7 cellular contexts compared by ENCODE assay signal in genomic region chr13:21074601-21075302, GRCh38. TPM values are rescaled to one million over a fixed set of nuclear protein-coding genes. Genes with fewer than 3 reads are reported as not detected.
A peak's percentile ranks its signal among the peaks of the same experiment; 100 is the strongest.
DNase-seq lines count a peak whose midpoint lies in the region; ATAC-seq and TF ChIP-seq lines count a peak whose summit lies in the region.

No MANE protein-coding gene starts in this region.

- POLR2A ChIA-PET in IMR-90 (lab: Charles Lee; ENCODE audit: unreplicated experiment), result no interaction called here
- POLR2A ChIA-PET in PC-9 (lab: Charles Lee; ENCODE audit: unreplicated experiment), result no interaction called here

- no peak overlapping the region; the same call in 1 of the 2 replicates for H3K56ac ChIP-seq in IMR-90 (ENCODE audit: extremely low read depth, insufficient read depth, low read length)

- TF ChIP-seq RAD21 in IMR-90 (IDR thresholded peaks at IDR 0.05; ENCODE audit: low read length), result no peak

- peak overlapping the region; percentile 88 for H4K91ac ChIP-seq in IMR-90 (ENCODE audit: insufficient read depth, low read depth, low read length)

- no peak for TF ChIP-seq POLR2A in IMR-90 (IDR thresholded peaks at IDR 0.05; ENCODE audit: low read depth, low read length)

- no peak overlapping the region for H2BK5ac ChIP-seq in IMR-90 (ENCODE audit: low read depth, low read length, poor library complexity, severe bottlenecking)

- CTCF ChIA-PET in IMR-90 (lab: Yijun Ruan, JAX), result no interaction called here
- CTCF ChIA-PET in PC-9 (lab: Charles Lee), result interaction anchor here (0.7 kb wide), 1 partner anchor 756 kb away, joined by 4 read pairs; no protein-coding TSS in a partner anchor

- H3K23ac ChIP-seq in IMR-90 (ENCODE audit: low read depth, low read length), result peak overlapping the region; percentile 94

- H3K4ac ChIP-seq in IMR-90 (ENCODE audit: low read depth, low read length), result peak overlapping the region; percentile 82

- peak overlapping the region; percentile 37 for H2AK9ac ChIP-seq in IMR-90 (replicated peaks; ENCODE audit: low read depth, low read length, poor library complexity)

- H3K9me3 ChIP-seq in IMR-90 (ENCODE audit: control insufficient read depth, insufficient read depth, low read length) (no peaks in the 10 kb centered on the region), stomach smooth muscle (ENCODE audit: control insufficient read depth in 2 of 2, low read length in 2 of 2) (no peaks in the 10 kb centered on the region), PC-9 (ENCODE audit: insufficient read depth, low read depth) (no peaks in the 10 kb centered on the region)

- H2BK20ac ChIP-seq in IMR-90 (ENCODE audit: low read depth, low read length), result peak overlapping the region; percentile 85

- peak overlapping the region; percentile 80; the same call in 1 of the 2 replicates for H2AK5ac ChIP-seq in IMR-90 (ENCODE audit: low read depth, low read length)

- H3K18ac ChIP-seq in IMR-90 (ENCODE audit: low read depth, low read length), result peak overlapping the region; percentile 49; the same call in 1 of the 2 replicates

- no TSS peak for BruUV-seq in IMR-90 (replicated peaks; lab: Mats Ljungman, UMichigan)
- no TSS peak for BruUV-seq in PC-9 (replicated peaks; lab: Mats Ljungman, UMichigan)

- H4K8ac ChIP-seq in IMR-90 (ENCODE audit: low read depth in 2 of 2, low read length in 2 of 2), result peak overlapping the region; percentile 79 to 83

- H2BK120ac ChIP-seq in IMR-90 (ENCODE audit: low read depth, low read length), result peak overlapping the region; percentile 94

- H3K79me2 ChIP-seq in PC-9 (ENCODE audit: low read depth), result no peaks in the 10 kb centered on the region

- peak overlapping the region; percentile 47 for H4K5ac ChIP-seq in IMR-90 (ENCODE audit: low read depth, low read length)

- H3K27me3 ChIP-seq in IMR-90 (ENCODE audit: control insufficient read depth, insufficient read depth, low read length), result no peaks in the 10 kb centered on the region
- H3K27me3 ChIP-seq in stomach smooth muscle (ENCODE audit: control insufficient read depth in 1 of 2, insufficient read depth in 2 of 2, low read length in 2 of 2), result no peaks in the 10 kb centered on the region
- no peaks in the 10 kb centered on the region for H3K27me3 ChIP-seq in PC-9 (ENCODE audit: insufficient read depth, low read depth)

- peaks cover 11% of the 10 kb centered on the region; the same call in 1 of the 2 replicates for H3K9me1 ChIP-seq in IMR-90 (ENCODE audit: insufficient read depth, low read length)

- peaks cover 0 to 8% of the 10 kb centered on the region in 2 experiments; a peak in 1 of 4 replicates for H3K79me1 ChIP-seq in IMR-90 (ENCODE audit: low read depth in 1 of 2, low read length in 2 of 2)

- no peaks in the 10 kb centered on the region for H3K9me2 ChIP-seq in PC-9 (ENCODE audit: insufficient read depth)

- peaks cover 19% of the 10 kb centered on the region for H3K4me1 ChIP-seq in IMR-90 (ENCODE audit: control insufficient read depth, insufficient read depth, low read length)
- H3K4me1 ChIP-seq in stomach smooth muscle (ENCODE audit: control insufficient read depth, insufficient read depth, low read length), result no peaks in the 10 kb centered on the region
- H3K4me1 ChIP-seq in PC-9 (replicated peaks; ENCODE audit: insufficient read depth), result peaks cover 33% of the 10 kb centered on the region

- WGBS in IMR-90 (ENCODE audit: extremely low coverage in 2 of 2, insufficient read length in 1 of 2), 2 experiments, result 51% methylated on average over 2 of the region's 15 CpGs; no CpG with 5 or more reads in 1 of the 2 experiments

- H3K36me3 ChIP-seq in IMR-90 (ENCODE audit: control insufficient read depth, insufficient read depth, low read length) (no peaks in the 10 kb centered on the region), stomach smooth muscle (ENCODE audit: control insufficient read depth in 2 of 2, insufficient read depth in 2 of 2, low read length in 2 of 2) (no peaks in the 10 kb centered on the region), PC-9 (ENCODE audit: low read depth) (no peaks in the 10 kb centered on the region)

- H3K4me3 ChIP-seq in IMR-90 (ENCODE audit: insufficient read depth, low read depth, low read length), result no peak overlapping the region
- peak overlapping the region; percentile 47 to 74 for H3K4me3 ChIP-seq in stomach smooth muscle (ENCODE audit: low read length in 2 of 2)
- no peak overlapping the region for H3K4me3 ChIP-seq in PC-9

- H4K20me1 ChIP-seq in IMR-90 (ENCODE audit: insufficient read depth, low read length) (no peaks in the 10 kb centered on the region), PC-9 (ENCODE audit: insufficient read depth) (no peaks in the 10 kb centered on the region)

- in situ Hi-C loops in IMR-90 (cut with MboI; ENCODE audit: low sequenced_read_pairs), result loop anchor here (10.0 kb wide), 1 partner anchor 60 kb away; no protein-coding TSS in a partner anchor

- H3K27ac ChIP-seq in IMR-90 (ENCODE audit: insufficient read depth, low read length), result no peak overlapping the region
- peak overlapping the region; percentile 24 for H3K27ac ChIP-seq in stomach smooth muscle (ENCODE audit: low read length)
- H3K27ac ChIP-seq in PC-9, result no peak overlapping the region

- peak overlapping the region; percentile 100 for H2BK15ac ChIP-seq in IMR-90 (ENCODE audit: low read depth, low read length)

- peak overlapping the region; percentile 83 for H2AFZ ChIP-seq in IMR-90 (replicated peaks; ENCODE audit: low read length, poor library complexity)
- H2AFZ ChIP-seq in PC-9, result no peak overlapping the region

- peak overlapping the region; percentile 98 for H3K14ac ChIP-seq in IMR-90 (replicated peaks; ENCODE audit: low read depth, low read length)

- intact Hi-C loops in IMR-90 (cut with micrococcal nuclease), result no loop called here
- intact Hi-C loops in PC-9 (cut with micrococcal nuclease; ENCODE audit: unreplicated experiment), result no loop called here

- H3K4me2 ChIP-seq in IMR-90 (ENCODE audit: low read depth, low read length) (peak overlapping the region; percentile 58; the same call in 1 of the 2 replicates), PC-9 (no peak overlapping the region)

- dilution Hi-C loops in IMR-90 (cut with HindIII; ENCODE audit: low sequenced_read_pairs, unreplicated experiment), result no loop called here

- peaks cover 31% of the 10 kb centered on the region for H3F3A ChIP-seq in PC-9 (ENCODE audit: insufficient read depth, low read depth)

- no peak for ATAC-seq in IMR-90 (ENCODE audit: low read depth)
- ATAC-seq in left lobe of liver, result peak; percentile 44

- no peak for TF ChIP-seq CTCF in IMR-90 (conservative IDR thresholded peaks at IDR 0.05; ENCODE audit: low read depth, low read length)
- no peak for TF ChIP-seq CTCF in PC-9 (conservative IDR thresholded peaks at IDR 0.05)

- H3K9ac ChIP-seq in IMR-90 (ENCODE audit: low read depth, low read length) (no peak overlapping the region; the same call in 1 of the 2 replicates), stomach smooth muscle (ENCODE audit: low read length in 2 of 2) (peak overlapping the region; percentile 5 to 63)

- DNase-seq in IMR-90, result no peak
- peak; percentile 66 for DNase-seq in activated effector memory CD4-positive, alpha-beta T cell treated with anti-CD3 and anti-CD28 coated beads, Interleukin-2, amount 50 U/mL, for 16 hours
- DNase-seq in left lobe of liver (ENCODE audit: low spot score), result no peak
- no peak for DNase-seq in NCI-H2107 (lab: John Stamatoyannopoulos, UW)
- no peak for DNase-seq in NCI-H2107 treated with DMSO at 0.1 percent for 48 hours (lab: John Stamatoyannopoulos, UW; ENCODE audit: unreplicated experiment)
- no peak for DNase-seq in PC-9

TF ChIP-seq in IMR-90, 13 proteins besides CTCF, POLR2A, EP300 and RAD21:
- TF ChIP-seq SMC3 (IDR thresholded peaks at IDR 0.05; ENCODE audit: low read depth, low read length), result no peak

RNA-seq across cellular contexts. Expression of gene LATS2, which starts 13.4 kb away (rescaled TPM):
- total RNA-seq in IMR-90 (2012; rRNA removed), result 12.7 and 16.4 TPM in 2 replicates
- 22.4 and 36.9 TPM in 2 replicates for polyA plus RNA-seq in IMR-90 (2012; rRNA removed)
- 18.2 and 24.6 TPM in 2 replicates for polyA plus RNA-seq in IMR-90 (2012; cell fraction: cytosol; rRNA removed)
- 41.2 and 51.8 TPM in 2 replicates for polyA plus RNA-seq in IMR-90 (2012; cell fraction: nucleus; rRNA removed; ENCODE audit: low replicate concordance)
- 11.6 TPM for total RNA-seq in left lobe of liver
- total RNA-seq in PC-9 (2021), result 12.3 and 15.2 TPM in 2 replicates

Comparison
In these comparisons a context has a peak if more than half of its experiments do, and no peak if none do; other contexts are left out.
1. H3K4me3 ChIP-seq: peak in stomach smooth muscle (2 of 2); none in IMR-90 (single experiment) and PC-9 (single experiment).